ENCODE assay signal across 10 cellular contexts in the genomic region with DNA sequence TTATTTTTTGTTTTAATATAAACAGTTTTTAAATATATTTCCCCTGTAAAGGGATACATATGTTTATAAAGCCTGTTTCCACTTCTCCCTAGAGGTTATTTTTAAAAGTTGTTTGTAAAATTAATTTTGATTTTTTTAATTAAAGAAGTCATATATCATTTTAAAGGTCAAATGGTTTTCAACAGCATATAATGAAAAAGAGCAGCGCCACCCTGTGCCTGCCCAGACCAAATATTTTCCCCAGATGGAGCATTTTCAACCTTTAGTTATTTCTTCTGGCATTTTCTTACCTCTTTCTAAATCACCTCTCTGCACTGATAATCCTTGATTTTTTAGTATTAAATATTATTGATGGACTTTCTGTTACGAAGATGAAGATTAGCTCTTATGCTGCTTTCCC. TPM values are rescaled to one million over a fixed set of nuclear protein-coding genes. Genes with fewer than 3 reads are reported as not detected.
DNase-seq lines count a peak whose midpoint lies in the region; FAIRE-seq and TF ChIP-seq lines count a peak whose summit lies in the region.
"Had no signal": no experiment of that assay in that cellular context is flagged by ENCODE, and none has a peak within 500 bp of the region (broad histone marks: within the 10 kb centered on the region; RNA-seq: fewer than 3 reads in every experiment).

No MANE protein-coding gene starts in this region.

- H3F3A ChIP-seq in MM.1S (ENCODE audit: insufficient read depth, low read length), result no peaks in the 10 kb centered on the region

- no peak overlapping the region for H3K4me2 ChIP-seq in MM.1S (ENCODE audit: low read depth, low read length)
- no peak overlapping the region for H3K4me2 ChIP-seq in osteoblast (ENCODE audit: insufficient read depth, low read length)

- H3K9me3 ChIP-seq in MM.1S (replicated peaks; ENCODE audit: insufficient read depth, low read length) (no peaks in the 10 kb centered on the region), osteoblast (ENCODE audit: low read depth, low read length) (no peaks in the 10 kb centered on the region)

- H4K20me1 ChIP-seq in MM.1S (ENCODE audit: insufficient read depth, low read length) (no peaks in the 10 kb centered on the region), osteoblast (ENCODE audit: insufficient read depth, low read length) (no peaks in the 10 kb centered on the region)

- TF ChIP-seq CTCF in GM12864 (IDR thresholded peaks at IDR 0.05; ENCODE audit: low read depth, low read length, missing control alignments) (peak; percentile 37), MM.1S (IDR thresholded peaks at IDR 0.05; ENCODE audit: low read length) (peak; percentile 18; the same call in 1 of the 2 replicates), cardiac fibroblast (IDR thresholded peaks at IDR 0.05; ENCODE audit: low read depth, low read length) (peak; percentile 30), osteoblast (IDR thresholded peaks at IDR 0.05; ENCODE audit: extremely low read depth, low read depth, low read length) (peak; percentile 52)

- no peaks in the 10 kb centered on the region for H3K36me3 ChIP-seq in MM.1S (replicated peaks; ENCODE audit: insufficient read depth, low read length)
- no peaks in the 10 kb centered on the region for H3K36me3 ChIP-seq in osteoblast (ENCODE audit: insufficient read depth, low read length)

- no peak overlapping the region for H3K4me3 ChIP-seq in GM12864 (ENCODE audit: low read depth, low read length)
- H3K4me3 ChIP-seq in MM.1S (ENCODE audit: low read length), result no peak overlapping the region
- no peak overlapping the region for H3K4me3 ChIP-seq in cardiac fibroblast (replicated peaks in 1 of 2; ENCODE audit: low read depth in 2 of 2, low read length in 2 of 2)
- no peak overlapping the region for H3K4me3 ChIP-seq in osteoblast (ENCODE audit: insufficient read depth, low read length)

- DNase-seq in GM12864 (ENCODE audit: low read depth), result no peak
- DNase-seq in MM.1S, result no peak
- DNase-seq in cardiac fibroblast (ENCODE audit: low read depth in 2 of 2), result no peak
- no peak for DNase-seq in osteoblast (ENCODE audit: insufficient read length, low spot score, missing footprints)
- DNase-seq in NCI-H1694 (lab: John Stamatoyannopoulos, UW), result no peak
- no peak for DNase-seq in NOMO-1 treated with dmso at 0.1 percent for 144 hours (lab: John Stamatoyannopoulos, UW; ENCODE audit: unreplicated experiment)
- no peak for DNase-seq in GM12891 (ENCODE audit: insufficient read length, low spot score)
- no peak for DNase-seq in AG20443 (ENCODE audit: low spot score)
- DNase-seq: hippocampal formation had no signal

- H3K4me1 ChIP-seq in MM.1S (ENCODE audit: low read length) (no peaks in the 10 kb centered on the region), osteoblast (ENCODE audit: insufficient read depth, low read length) (no peaks in the 10 kb centered on the region)

- no peaks in the 10 kb centered on the region for H3K9me2 ChIP-seq in MM.1S (replicated peaks; ENCODE audit: insufficient read depth, low read length)

- TF ChIP-seq POLR2A in GM12891 (IDR thresholded peaks at IDR 0.05; ENCODE audit: low read depth, low read length), result no peak

- no peak overlapping the region for H3K9ac ChIP-seq in MM.1S (ENCODE audit: low read length)

- H2AFZ ChIP-seq in MM.1S (ENCODE audit: low read length) (no peak overlapping the region), osteoblast (ENCODE audit: low read length) (no peak overlapping the region)

- H3K27ac ChIP-seq in MM.1S (ENCODE audit: low read length), result no peak overlapping the region
- H3K27ac ChIP-seq in osteoblast (ENCODE audit: low read depth, low read length), result no peak overlapping the region

- FAIRE-seq in GM12891 (lab: Jason Lieb, UNC), result no peak

- H3K27me3 ChIP-seq in MM.1S (replicated peaks; ENCODE audit: insufficient read depth, low read length) (no peaks in the 10 kb centered on the region), osteoblast (ENCODE audit: insufficient read depth, low read length) (peaks cover 16% of the 10 kb centered on the region)

- no peaks in the 10 kb centered on the region for H3K79me2 ChIP-seq in MM.1S (ENCODE audit: low read length)
- H3K79me2 ChIP-seq in osteoblast (ENCODE audit: insufficient read depth, low read length), result no peaks in the 10 kb centered on the region

TF ChIP-seq in GM12891, 5 proteins besides CTCF, POLR2A, EP300 and RAD21:
- TF ChIP-seq PAX5 (IDR thresholded peaks at IDR 0.05; ENCODE audit: insufficient read depth, low read length, severe bottlenecking) (no peak), POLR2AphosphoS5 (IDR thresholded peaks at IDR 0.05; ENCODE audit: low read depth, low read length) (no peak), SPI1 (IDR thresholded peaks at IDR 0.05; ENCODE audit: low read depth, low read length) (no peak), POU2F2 (IDR thresholded peaks at IDR 0.05; ENCODE audit: low read depth, low read length) (no peak), TAF1 (IDR thresholded peaks at IDR 0.05; ENCODE audit: low read depth, low read length) (no peak)

RNA-seq across cellular contexts. Expression of gene MSX1, which starts 21.0 kb away (rescaled TPM):
- total RNA-seq in osteoblast, result 2.9 and 3.8 TPM in 2 replicates
- polyA plus RNA-seq in GM12891 (2012; ENCODE audit: low read depth, missing spikeins), result 0.13 TPM
- total RNA-seq: activated T-helper 2 cell treated with anti-CD3 and anti-CD28 coated beads, Interferon-gamma antibody, Interleukin-2, Interleukin-4, amounts not matched to agents 10 μg/mL and 5 μg/mL and 100 μg/mL, durations not matched to agents 14 hours and 24 hours and 36 hours had no signal
